Comparison of ENCODE assay signal across 9 cellular contexts in the genomic region with DNA sequence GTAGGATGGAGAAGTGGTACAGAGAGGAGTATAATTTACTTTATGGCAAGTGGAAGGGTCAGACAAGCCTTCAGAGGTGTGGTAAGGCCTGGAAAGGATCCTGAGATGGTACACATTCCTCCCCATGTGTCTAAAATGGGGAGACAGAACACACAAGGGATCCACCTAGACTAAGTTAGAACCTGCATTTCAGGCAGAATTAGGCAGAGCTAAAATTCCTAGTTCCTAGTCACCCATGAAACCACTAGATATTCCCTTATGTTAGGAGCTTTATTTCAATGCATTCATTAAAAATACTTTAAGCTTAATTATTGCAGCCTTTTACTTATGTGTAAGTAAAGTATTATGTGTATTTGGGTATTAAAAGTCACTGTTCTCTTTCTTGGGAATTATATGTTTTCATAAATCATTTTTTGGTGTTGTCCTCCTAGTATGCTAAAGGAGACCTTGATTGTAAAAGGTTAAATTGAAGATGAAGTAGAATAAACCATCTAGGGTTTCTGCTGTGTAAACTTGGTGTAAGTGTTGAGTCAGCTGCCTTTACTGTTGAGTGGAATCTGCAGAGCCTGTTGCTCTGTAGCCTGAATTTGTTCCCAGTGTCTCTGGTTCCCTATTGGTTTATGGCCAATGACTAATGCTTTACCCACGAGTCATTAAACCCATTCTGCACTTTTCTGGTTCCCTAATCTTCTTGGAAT.
DNase-seq lines count a peak whose midpoint lies in the region; ATAC-seq and TF ChIP-seq lines count a peak whose summit lies in the region.
"Had no signal": no experiment of that assay in that cellular context is flagged by ENCODE, and none has a peak within 500 bp of the region (broad histone marks: within the 10 kb centered on the region; RNA-seq: fewer than 3 reads in every experiment).

No MANE protein-coding gene starts in this region.

- TF ChIP-seq CTCF in fibroblast of villous mesenchyme (IDR thresholded peaks at IDR 0.05; ENCODE audit: insufficient read depth, low read depth, low read length) (no peak), GM13976 (IDR thresholded peaks at IDR 0.05; ENCODE audit: borderline replicate concordance, control extremely low read depth, extremely low read depth, insufficient read depth, missing control alignments) (no peak)

- no peaks in the 10 kb centered on the region for H3K9me3 ChIP-seq in SJSA1 (replicated peaks)

- in situ Hi-C loops in GM13976 (cut with MboI; ENCODE audit: low sequenced_read_pairs, unreplicated experiment) = no loop called here

- H3K27me3 ChIP-seq in SJSA1 (replicated peaks) = no peaks in the 10 kb centered on the region

- no peak overlapping the region for H3K4me3 ChIP-seq in SJSA1
- no peak overlapping the region for H3K4me3 ChIP-seq in fibroblast of villous mesenchyme (ENCODE audit: low read depth, low read length)

- H3K36me3 ChIP-seq in SJSA1 = no peaks in the 10 kb centered on the region

- peaks cover 19% of the 10 kb centered on the region for H3K4me1 ChIP-seq in SJSA1 (replicated peaks)

- peak overlapping the region; percentile 25 for H3K27ac ChIP-seq in SJSA1

- ATAC-seq in HG03521 (IDR thresholded peaks at IDR 0.05; ENCODE audit: unreplicated experiment) = no peak
- ATAC-seq: naive thymus-derived CD8-positive, alpha-beta T cell had no signal

- peak; percentile 7 for DNase-seq in NCI-H2196 (lab: John Stamatoyannopoulos, UW; ENCODE audit: unreplicated experiment)
- DNase-seq in NCI-H2196 treated with DMSO at 0.1 percent for 48 hours (lab: John Stamatoyannopoulos, UW; ENCODE audit: unreplicated experiment) = no peak
- DNase-seq in SJSA1 (ENCODE audit: low read depth in 1 of 2, low spot score in 2 of 2) = peak; percentile 55 to 66
- DNase-seq in fibroblast of villous mesenchyme (ENCODE audit: low read depth) = peak; percentile 99
- peak; percentile 98 for DNase-seq in stromal cell of bone marrow (ENCODE audit: low read depth)
- DNase-seq in GM13976 (ENCODE audit: low spot score) = no peak
- no peak for DNase-seq in NCI-H1048 (lab: John Stamatoyannopoulos, UW)
- DNase-seq: naive thymus-derived CD8-positive, alpha-beta T cell had no signal

Comparison
In these comparisons a context has a peak if more than half of its experiments do, and no peak if none do; other contexts are left out.
1. DNase-seq: peak in NCI-H2196 (single experiment), SJSA1 (2 of 2), fibroblast of villous mesenchyme (single experiment) and stromal cell of bone marrow (single experiment); none in NCI-H2196 treated with DMSO at 0.1 percent for 48 hours (single experiment), GM13976 (single experiment) and NCI-H1048 (single experiment).